ENCODE assay signal across 9 cellular contexts in the genomic region with DNA sequence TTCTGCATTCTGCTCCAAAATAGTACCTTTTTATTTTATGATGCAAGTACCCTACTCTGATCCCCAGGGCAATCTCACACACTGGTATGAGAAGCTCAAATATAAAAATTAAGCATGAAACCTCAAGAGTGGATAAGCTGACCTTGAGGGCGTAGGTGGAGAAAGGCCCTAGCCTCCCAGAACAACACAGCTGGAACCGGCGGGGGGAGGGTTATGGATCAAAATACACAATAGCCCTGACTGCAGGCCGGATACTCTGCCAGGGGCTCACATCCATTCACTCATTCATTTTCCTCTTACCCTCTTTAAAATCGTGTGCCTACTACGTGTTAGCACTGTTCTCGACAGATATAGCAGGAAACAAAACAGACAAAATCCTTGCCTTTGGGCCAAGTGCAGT. TPM values are rescaled to one million over a fixed set of nuclear protein-coding genes. Genes with fewer than 3 reads are reported as not detected.
DNase-seq lines count a peak whose midpoint lies in the region; ATAC-seq and TF ChIP-seq lines count a peak whose summit lies in the region.
"Had no signal": no experiment of that assay in that cellular context is flagged by ENCODE, and none has a peak within 500 bp of the region (broad histone marks: within the 10 kb centered on the region; RNA-seq: fewer than 3 reads in every experiment).

No MANE protein-coding gene starts in this region.

- no peak overlapping the region for H4K5ac ChIP-seq in H9 (ENCODE audit: insufficient read length, low read depth, low read length)

- no peaks in the 10 kb centered on the region for H3K79me1 ChIP-seq in H9 (ENCODE audit: insufficient read depth, low read depth, low read length, poor library complexity, severe bottlenecking)

- no peak overlapping the region for H2BK12ac ChIP-seq in H9 (ENCODE audit: insufficient read length, low read depth, low read length)

- TF ChIP-seq CTCF in H9 (conservative IDR thresholded peaks at IDR 0.05) (no peak), gastroesophageal sphincter (IDR thresholded peaks at IDR 0.05) (no peak)

- H3K4me2 ChIP-seq in H9 (ENCODE audit: insufficient read depth, insufficient read length, low read length) = no peak overlapping the region

- no peak overlapping the region for H4K91ac ChIP-seq in H9 (ENCODE audit: insufficient read length, low read depth, low read length)

- no peak overlapping the region for H2BK5ac ChIP-seq in H9 (ENCODE audit: insufficient read length, low read length)

- no peak for TF ChIP-seq EP300 in gastroesophageal sphincter (IDR thresholded peaks at IDR 0.05)

- H2BK120ac ChIP-seq in H9 (ENCODE audit: low read depth, low read length, poor library complexity, severe bottlenecking) = no peak overlapping the region

- no peaks in the 10 kb centered on the region for H4K20me1 ChIP-seq in H9 (ENCODE audit: control insufficient read depth, insufficient read depth, insufficient read length)

- no peak overlapping the region for H2AK5ac ChIP-seq in H9 (ENCODE audit: insufficient read length, low read length)

- no peak overlapping the region for H4K8ac ChIP-seq in H9 (replicated peaks; ENCODE audit: insufficient read length, low read depth, low read length)

- peaks cover 0 to 2% (median under 1%) of the 10 kb centered on the region in 3 experiments; a peak in 3 of 7 replicates for H3K36me3 Mint-ChIP-seq in H9 (ENCODE audit: insufficient read depth in 1 of 3, low read depth in 3 of 3)
- peaks cover 19% of the 10 kb centered on the region for H3K36me3 Mint-ChIP-seq in activated CD4-positive, alpha-beta memory T cell treated with anti-CD3 and anti-CD28 coated beads for 36 hours

- H3K18ac ChIP-seq in H9 (ENCODE audit: insufficient read length, low read depth, low read length) = no peak overlapping the region

- H3K9me3 Mint-ChIP-seq in H9 = no peaks in the 10 kb centered on the region
- no peaks in the 10 kb centered on the region for H3K9me3 Mint-ChIP-seq in activated CD4-positive, alpha-beta memory T cell treated with anti-CD3 and anti-CD28 coated beads for 36 hours

- H3K23me2 ChIP-seq in H9 (ENCODE audit: insufficient read length, low read depth, low read length, poor library complexity, severe bottlenecking) = no peaks in the 10 kb centered on the region

- no peaks in the 10 kb centered on the region for H3K27me3 ChIP-seq in H9 (ENCODE audit: insufficient read depth, low read length)
- H3K27me3 ChIP-seq in gastroesophageal sphincter = no peaks in the 10 kb centered on the region

- H3K79me2 ChIP-seq in H9 (ENCODE audit: insufficient read depth, low read length) = no peaks in the 10 kb centered on the region

- CTCF ChIA-PET in activated CD4-positive, alpha-beta memory T cell treated with anti-CD3 and anti-CD28 coated beads for 36 hours (lab: Charles Lee) = interaction anchor here (1.0 to 6.7 kb wide), 6 partner anchors 12 to 91 kb away, joined by 3 to 83 read pairs (median 21); no protein-coding TSS in a partner anchor

- H3K4me1 ChIP-seq in H9 (ENCODE audit: insufficient read depth, low read length) (peaks cover 18% of the 10 kb centered on the region; the same call in 1 of the 2 replicates), gastroesophageal sphincter (peaks cover 8 to 100% (median 87%) of the 10 kb centered on the region in 3 donors)

- no peak overlapping the region for H2BK20ac ChIP-seq in H9 (ENCODE audit: low read depth, low read length, poor library complexity, severe bottlenecking)

- H2BK15ac ChIP-seq in H9 (ENCODE audit: low read depth, low read length) = no peak overlapping the region

- no peak overlapping the region for H3K4ac ChIP-seq in H9 (ENCODE audit: low read depth, low read length)

- H3K36me3 ChIP-seq in gastroesophageal sphincter = no peaks in the 10 kb centered on the region

- H3K23ac ChIP-seq in H9 (ENCODE audit: insufficient read length, low read depth, low read length) = no peak overlapping the region

- H3K14ac ChIP-seq in H9 (ENCODE audit: insufficient read depth, low read length) = no peak overlapping the region

- no CpG with 5 or more reads among the region's 7 CpGs for WGBS in H9 (ENCODE audit: extremely low coverage, insufficient read length, low lambda C conversion rate)
- WGBS in gastroesophageal sphincter (ENCODE audit: low coverage in 1 of 2), 2 donors = 10 to 15% methylated on average over 4 to 6 of the region's 7 CpGs

- no peak for DNase-seq in H9
- no peak for DNase-seq in activated CD4-positive, alpha-beta memory T cell treated with anti-CD3 and anti-CD28 coated beads for 36 hours
- no peak for DNase-seq in stimulated activated CD4-positive, alpha-beta T cell treated with anti-CD3 and anti-CD28 coated beads, Interleukin-1b, Interleukin-23, amount 100 ng/mL, for 48 hours
- no peak for DNase-seq in A172 (ENCODE audit: low spot score)
- no peak for DNase-seq in C1 segment of cervical spinal cord (lab: John Stamatoyannopoulos, UW)
- no peak for DNase-seq in germinal center (ENCODE audit: low spot score)
- DNase-seq: NCI-H146 had no signal

- H3K4me3 Mint-ChIP-seq in H9 = peak overlapping the region; percentile 2 to 67; a peak in 4 of 5 replicates
- no peak overlapping the region for H3K4me3 Mint-ChIP-seq in activated CD4-positive, alpha-beta memory T cell treated with anti-CD3 and anti-CD28 coated beads for 36 hours

- ATAC-seq in gastroesophageal sphincter = no peak

- POLR2A ChIA-PET in activated CD4-positive, alpha-beta memory T cell treated with anti-CD3 and anti-CD28 coated beads for 36 hours (lab: Charles Lee) = interaction anchor here (1.4 to 4.4 kb wide), 5 partner anchors 10 to 29 kb away, joined by 8 to 84 read pairs (median 20); no protein-coding TSS in a partner anchor

- no peak overlapping the region for H3T11ph ChIP-seq in H9 (ENCODE audit: low read length)

- intact Hi-C loops in activated CD4-positive, alpha-beta memory T cell treated with anti-CD3 and anti-CD28 coated beads for 36 hours (cut with micrococcal nuclease) = no loop called here

- no peaks in the 10 kb centered on the region for H3K9me3 ChIP-seq in H9 (ENCODE audit: control insufficient read depth, low read depth, low read length)
- H3K9me3 ChIP-seq in gastroesophageal sphincter = no peaks in the 10 kb centered on the region

- H3K27ac ChIP-seq in H9 (ENCODE audit: insufficient read length, low read depth, low read length) (no peak overlapping the region), gastroesophageal sphincter (peak overlapping the region in 3 of 4 donors; percentile 76 to 87 (median 86)), skin epidermis (peak overlapping the region in 19 of 21 experiments; percentile 24 to 91 (median 73))

- H3K27ac Mint-ChIP-seq in H9 = peak overlapping the region; percentile 63 to 98 (median 67); a peak in 4 of 7 replicates
- H3K27ac Mint-ChIP-seq in activated CD4-positive, alpha-beta memory T cell treated with anti-CD3 and anti-CD28 coated beads for 36 hours = peak overlapping the region; percentile 90

- no peaks in the 10 kb centered on the region for H3K27me3 Mint-ChIP-seq in H9 (ENCODE audit: low read depth)
- no peaks in the 10 kb centered on the region for H3K27me3 Mint-ChIP-seq in activated CD4-positive, alpha-beta memory T cell treated with anti-CD3 and anti-CD28 coated beads for 36 hours

- H2AFZ ChIP-seq in H9 (ENCODE audit: low read length) = no peak overlapping the region

- TF ChIP-seq POLR2A in gastroesophageal sphincter (IDR thresholded peaks at IDR 0.05) = no peak

- no peak overlapping the region for H3K4me3 ChIP-seq in gastroesophageal sphincter
- H3K4me3 ChIP-seq in skin epidermis = no peak overlapping the region

- H3K56ac ChIP-seq in H9 (ENCODE audit: insufficient read length, low read depth, low read length) = no peak overlapping the region

- peaks cover 85 to 93% of the 10 kb centered on the region in 2 experiments for H3K4me1 Mint-ChIP-seq in H9
- H3K4me1 Mint-ChIP-seq in activated CD4-positive, alpha-beta memory T cell treated with anti-CD3 and anti-CD28 coated beads for 36 hours (ENCODE audit: low read depth) = peaks cover 67% of the 10 kb centered on the region

- H3K9ac ChIP-seq in H9 (ENCODE audit: extremely low read depth, insufficient read length, low read length) = no peak overlapping the region

RNA-seq across cellular contexts. Expression of a gene that starts 32.8 kb away (rescaled TPM):
- total RNA-seq in H9 (2021) (27.7 and 31.1 TPM in 2 replicates), gastroesophageal sphincter (10 to 100 TPM; 68.3 to 94.7 (median 69.9) TPM)
- total RNA-seq in activated CD4-positive, alpha-beta memory T cell treated with anti-CD3 and anti-CD28 coated beads for 36 hours = 100 to 1,000 TPM; 137 to 144 TPM
- total RNA-seq in A172 (2014; rRNA removed; shearing (Covaris generic)) = 65.8 and 66.3 TPM in 2 replicates
